Comparison of ENCODE assay signal across 2 cellular contexts in the genomic region with DNA sequence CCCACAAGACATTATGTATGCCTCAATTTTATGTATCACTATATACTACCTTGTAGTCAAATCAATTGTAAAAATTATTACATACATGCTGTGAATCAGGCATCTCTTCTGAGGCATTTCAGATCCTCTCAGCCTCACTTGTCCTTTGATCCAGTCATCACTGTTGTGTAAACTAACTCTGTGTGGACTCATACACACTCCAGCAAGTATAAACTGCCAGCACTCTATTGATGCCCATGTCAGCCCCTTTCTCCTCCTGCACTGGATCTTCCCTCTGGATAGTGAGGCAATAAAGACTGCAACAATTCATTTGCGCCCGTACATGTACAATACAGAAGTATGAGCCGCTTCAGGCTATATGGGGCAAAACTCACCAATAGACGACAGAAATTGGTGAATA.
TF ChIP-seq lines count a peak whose summit lies in the region.

No MANE protein-coding gene starts in this region.

TF ChIP-seq in A549, 52 proteins besides CTCF, POLR2A, EP300 and RAD21 (continued from another document):
- TF ChIP-seq TP53 (CRISPR knock-in tag; IDR thresholded peaks at IDR 0.05): no peak
- no peak for TF ChIP-seq NFE2L2 (conservative IDR thresholded peaks at IDR 0.05; ENCODE audit: low read length)
- TF ChIP-seq POLR2AphosphoS2 (conservative IDR thresholded peaks at IDR 0.05; ENCODE audit: low read length): no peak

TF ChIP-seq in HepG2, 621 proteins besides CTCF, POLR2A, EP300 and RAD21 (continues in another document):
- TF ChIP-seq, protein P1, sequence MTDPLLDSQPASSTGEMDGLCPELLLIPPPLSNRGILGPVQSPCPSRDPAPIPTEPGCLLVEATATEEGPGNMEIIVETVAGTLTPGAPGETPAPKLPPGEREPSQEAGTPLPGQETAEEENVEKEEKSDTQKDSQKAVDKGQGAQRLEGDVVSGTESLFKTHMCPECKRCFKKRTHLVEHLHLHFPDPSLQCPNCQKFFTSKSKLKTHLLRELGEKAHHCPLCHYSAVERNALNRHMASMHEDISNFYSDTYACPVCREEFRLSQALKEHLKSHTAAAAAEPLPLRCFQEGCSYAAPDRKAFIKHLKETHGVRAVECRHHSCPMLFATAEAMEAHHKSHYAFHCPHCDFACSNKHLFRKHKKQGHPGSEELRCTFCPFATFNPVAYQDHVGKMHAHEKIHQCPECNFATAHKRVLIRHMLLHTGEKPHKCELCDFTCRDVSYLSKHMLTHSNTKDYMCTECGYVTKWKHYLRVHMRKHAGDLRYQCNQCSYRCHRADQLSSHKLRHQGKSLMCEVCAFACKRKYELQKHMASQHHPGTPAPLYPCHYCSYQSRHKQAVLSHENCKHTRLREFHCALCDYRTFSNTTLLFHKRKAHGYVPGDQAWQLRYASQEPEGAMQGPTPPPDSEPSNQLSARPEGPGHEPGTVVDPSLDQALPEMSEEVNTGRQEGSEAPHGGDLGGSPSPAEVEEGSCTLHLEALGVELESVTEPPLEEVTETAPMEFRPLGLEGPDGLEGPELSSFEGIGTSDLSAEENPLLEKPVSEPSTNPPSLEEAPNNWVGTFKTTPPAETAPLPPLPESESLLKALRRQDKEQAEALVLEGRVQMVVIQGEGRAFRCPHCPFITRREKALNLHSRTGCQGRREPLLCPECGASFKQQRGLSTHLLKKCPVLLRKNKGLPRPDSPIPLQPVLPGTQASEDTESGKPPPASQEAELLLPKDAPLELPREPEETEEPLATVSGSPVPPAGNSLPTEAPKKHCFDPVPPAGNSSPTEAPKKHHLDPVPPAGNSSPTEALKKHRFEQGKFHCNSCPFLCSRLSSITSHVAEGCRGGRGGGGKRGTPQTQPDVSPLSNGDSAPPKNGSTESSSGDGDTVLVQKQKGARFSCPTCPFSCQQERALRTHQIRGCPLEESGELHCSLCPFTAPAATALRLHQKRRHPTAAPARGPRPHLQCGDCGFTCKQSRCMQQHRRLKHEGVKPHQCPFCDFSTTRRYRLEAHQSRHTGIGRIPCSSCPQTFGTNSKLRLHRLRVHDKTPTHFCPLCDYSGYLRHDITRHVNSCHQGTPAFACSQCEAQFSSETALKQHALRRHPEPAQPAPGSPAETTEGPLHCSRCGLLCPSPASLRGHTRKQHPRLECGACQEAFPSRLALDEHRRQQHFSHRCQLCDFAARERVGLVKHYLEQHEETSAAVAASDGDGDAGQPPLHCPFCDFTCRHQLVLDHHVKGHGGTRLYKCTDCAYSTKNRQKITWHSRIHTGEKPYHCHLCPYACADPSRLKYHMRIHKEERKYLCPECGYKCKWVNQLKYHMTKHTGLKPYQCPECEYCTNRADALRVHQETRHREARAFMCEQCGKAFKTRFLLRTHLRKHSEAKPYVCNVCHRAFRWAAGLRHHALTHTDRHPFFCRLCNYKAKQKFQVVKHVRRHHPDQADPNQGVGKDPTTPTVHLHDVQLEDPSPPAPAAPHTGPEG (CRISPR knock-in tag; IDR thresholded peaks at IDR 0.05): no peak
- TF ChIP-seq ZNF3 (CRISPR knock-in tag; IDR thresholded peaks at IDR 0.05) (no peak), KAT8 (CRISPR knock-in tag; IDR thresholded peaks at IDR 0.05) (no peak), FOXO1 (CRISPR knock-in tag; IDR thresholded peaks at IDR 0.05) (peak; percentile 32; the same call in 1 of the 2 replicates), YEATS4 (CRISPR knock-in tag; IDR thresholded peaks at IDR 0.05; ENCODE audit: borderline replicate concordance) (no peak), ZSCAN30 (CRISPR knock-in tag; IDR thresholded peaks at IDR 0.05) (no peak), XRCC5 (optimal IDR thresholded peaks at IDR 0.05; ENCODE audit: low read length) (peak; percentile 16), ZNF460 (CRISPR knock-in tag; IDR thresholded peaks at IDR 0.05; ENCODE audit: borderline replicate concordance) (no peak), ELF1 (CRISPR knock-in tag; IDR thresholded peaks at IDR 0.05) (no peak), MED1 (CRISPR knock-in tag; IDR thresholded peaks at IDR 0.05) (peak; percentile 64), ZNF839 (CRISPR knock-in tag; IDR thresholded peaks at IDR 0.05; ENCODE audit: borderline replicate concordance) (no peak), MXI1 (IDR thresholded peaks at IDR 0.05; ENCODE audit: borderline replicate concordance, low read depth, low read length) (no peak), RFX5 (IDR thresholded peaks at IDR 0.05; ENCODE audit: low read depth, low read length) (no peak), ASH2L (IDR thresholded peaks at IDR 0.05; ENCODE audit: insufficient read length, low read depth, low read length) (peak; percentile 34), ZNF609 (CRISPR knock-in tag; IDR thresholded peaks at IDR 0.05; ENCODE audit: borderline replicate concordance) (no peak), FOXA1 (IDR thresholded peaks at IDR 0.05) (0 out of 2 replicates have a peak, but pooled peaks have one; percentile 11), FOXA1 (CRISPR knock-in tag; IDR thresholded peaks at IDR 0.05) (peak; percentile 75), ZNF510 (CRISPR knock-in tag; IDR thresholded peaks at IDR 0.05; ENCODE audit: low read depth) (no peak), ZNF557 (CRISPR knock-in tag; IDR thresholded peaks at IDR 0.05) (no peak), ZNF414 (CRISPR knock-in tag; IDR thresholded peaks at IDR 0.05) (no peak), ZC3H4 (CRISPR knock-in tag; IDR thresholded peaks at IDR 0.05; ENCODE audit: borderline replicate concordance) (no peak), ZNF24 (IDR thresholded peaks at IDR 0.05) (0 out of 2 replicates have a peak, but pooled peaks have one; percentile 20), TCF7 (IDR thresholded peaks at IDR 0.05; ENCODE audit: low read depth) (peak; percentile 54; the same call in 1 of the 2 replicates), KLF9 (CRISPR knock-in tag; IDR thresholded peaks at IDR 0.05; ENCODE audit: low read depth) (no peak), AKAP8 (CRISPR knock-in tag; IDR thresholded peaks at IDR 0.05) (no peak), GATAD1 (CRISPR knock-in tag; IDR thresholded peaks at IDR 0.05) (no peak), WIZ (CRISPR knock-in tag; IDR thresholded peaks at IDR 0.05) (no peak), FIP1L1 (IDR thresholded peaks at IDR 0.05; ENCODE audit: borderline replicate concordance, insufficient read depth, low read depth, low read length) (no peak), ZNF33B (CRISPR knock-in tag; IDR thresholded peaks at IDR 0.05) (no peak), ARID3A (IDR thresholded peaks at IDR 0.05; ENCODE audit: low read depth, low read length) (peak; percentile 86), CEBPG (CRISPR knock-in tag; IDR thresholded peaks at IDR 0.05) (peak; percentile 62; the same call in 1 of the 2 replicates), ARNT2 (CRISPR knock-in tag; IDR thresholded peaks at IDR 0.05; ENCODE audit: low read depth) (0 out of 2 replicates have a peak, but pooled peaks have one; percentile 36), HDAC2 (CRISPR knock-in tag; IDR thresholded peaks at IDR 0.05) (peak; percentile 77), ZBTB7A (CRISPR knock-in tag; IDR thresholded peaks at IDR 0.05) (no peak), ZNF550 (CRISPR knock-in tag; IDR thresholded peaks at IDR 0.05; ENCODE audit: borderline replicate concordance) (no peak), KLF15 (CRISPR knock-in tag; IDR thresholded peaks at IDR 0.05; ENCODE audit: borderline replicate concordance) (no peak), PTBP1 (IDR thresholded peaks at IDR 0.05; ENCODE audit: low read depth, low read length, poor library complexity, severe bottlenecking) (no peak), FOXP1 (IDR thresholded peaks at IDR 0.05) (no peak), FOXP1 (CRISPR knock-in tag; IDR thresholded peaks at IDR 0.05) (peak; percentile 65; the same call in 1 of the 2 replicates), MIER2 (CRISPR knock-in tag; IDR thresholded peaks at IDR 0.05) (0 out of 2 replicates have a peak, but pooled peaks have one; percentile 17), SALL2 (CRISPR knock-in tag; IDR thresholded peaks at IDR 0.05) (no peak)
- TF ChIP-seq, protein P2, sequence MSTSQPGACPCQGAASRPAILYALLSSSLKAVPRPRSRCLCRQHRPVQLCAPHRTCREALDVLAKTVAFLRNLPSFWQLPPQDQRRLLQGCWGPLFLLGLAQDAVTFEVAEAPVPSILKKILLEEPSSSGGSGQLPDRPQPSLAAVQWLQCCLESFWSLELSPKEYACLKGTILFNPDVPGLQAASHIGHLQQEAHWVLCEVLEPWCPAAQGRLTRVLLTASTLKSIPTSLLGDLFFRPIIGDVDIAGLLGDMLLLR (CRISPR knock-in tag; IDR thresholded peaks at IDR 0.05): no peak
- TF ChIP-seq, protein P3, sequence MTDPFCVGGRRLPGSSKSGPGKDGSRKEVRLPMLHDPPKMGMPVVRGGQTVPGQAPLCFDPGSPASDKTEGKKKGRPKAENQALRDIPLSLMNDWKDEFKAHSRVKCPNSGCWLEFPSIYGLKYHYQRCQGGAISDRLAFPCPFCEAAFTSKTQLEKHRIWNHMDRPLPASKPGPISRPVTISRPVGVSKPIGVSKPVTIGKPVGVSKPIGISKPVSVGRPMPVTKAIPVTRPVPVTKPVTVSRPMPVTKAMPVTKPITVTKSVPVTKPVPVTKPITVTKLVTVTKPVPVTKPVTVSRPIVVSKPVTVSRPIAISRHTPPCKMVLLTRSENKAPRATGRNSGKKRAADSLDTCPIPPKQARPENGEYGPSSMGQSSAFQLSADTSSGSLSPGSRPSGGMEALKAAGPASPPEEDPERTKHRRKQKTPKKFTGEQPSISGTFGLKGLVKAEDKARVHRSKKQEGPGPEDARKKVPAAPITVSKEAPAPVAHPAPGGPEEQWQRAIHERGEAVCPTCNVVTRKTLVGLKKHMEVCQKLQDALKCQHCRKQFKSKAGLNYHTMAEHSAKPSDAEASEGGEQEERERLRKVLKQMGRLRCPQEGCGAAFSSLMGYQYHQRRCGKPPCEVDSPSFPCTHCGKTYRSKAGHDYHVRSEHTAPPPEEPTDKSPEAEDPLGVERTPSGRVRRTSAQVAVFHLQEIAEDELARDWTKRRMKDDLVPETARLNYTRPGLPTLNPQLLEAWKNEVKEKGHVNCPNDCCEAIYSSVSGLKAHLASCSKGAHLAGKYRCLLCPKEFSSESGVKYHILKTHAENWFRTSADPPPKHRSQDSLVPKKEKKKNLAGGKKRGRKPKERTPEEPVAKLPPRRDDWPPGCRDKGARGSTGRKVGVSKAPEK (CRISPR knock-in tag; IDR thresholded peaks at IDR 0.05; ENCODE audit: borderline replicate concordance): no peak
- TF ChIP-seq, protein P4, sequence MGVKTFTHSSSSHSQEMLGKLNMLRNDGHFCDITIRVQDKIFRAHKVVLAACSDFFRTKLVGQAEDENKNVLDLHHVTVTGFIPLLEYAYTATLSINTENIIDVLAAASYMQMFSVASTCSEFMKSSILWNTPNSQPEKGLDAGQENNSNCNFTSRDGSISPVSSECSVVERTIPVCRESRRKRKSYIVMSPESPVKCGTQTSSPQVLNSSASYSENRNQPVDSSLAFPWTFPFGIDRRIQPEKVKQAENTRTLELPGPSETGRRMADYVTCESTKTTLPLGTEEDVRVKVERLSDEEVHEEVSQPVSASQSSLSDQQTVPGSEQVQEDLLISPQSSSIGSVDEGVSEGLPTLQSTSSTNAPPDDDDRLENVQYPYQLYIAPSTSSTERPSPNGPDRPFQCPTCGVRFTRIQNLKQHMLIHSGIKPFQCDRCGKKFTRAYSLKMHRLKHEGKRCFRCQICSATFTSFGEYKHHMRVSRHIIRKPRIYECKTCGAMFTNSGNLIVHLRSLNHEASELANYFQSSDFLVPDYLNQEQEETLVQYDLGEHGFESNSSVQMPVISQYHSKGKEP (CRISPR knock-in tag; IDR thresholded peaks at IDR 0.05): no peak
- TF ChIP-seq, protein P5, sequence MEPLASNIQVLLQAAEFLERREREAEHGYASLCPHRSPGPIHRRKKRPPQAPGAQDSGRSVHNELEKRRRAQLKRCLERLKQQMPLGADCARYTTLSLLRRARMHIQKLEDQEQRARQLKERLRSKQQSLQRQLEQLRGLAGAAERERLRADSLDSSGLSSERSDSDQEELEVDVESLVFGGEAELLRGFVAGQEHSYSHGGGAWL (CRISPR knock-in tag; IDR thresholded peaks at IDR 0.05): no peak
